Comparison of ENCODE assay signal across 27 cellular contexts in genomic region chr19:41906271-41906670, GRCh38. TPM values are rescaled to one million over a fixed set of nuclear protein-coding genes. Genes with fewer than 3 reads are reported as not detected.
DNase-seq lines count a peak whose midpoint lies in the region; ATAC-seq and TF ChIP-seq lines count a peak whose summit lies in the region.
"Had no signal": no experiment of that assay in that cellular context is flagged by ENCODE, and none has a peak within 500 bp of the region (broad histone marks: within the 10 kb centered on the region; RNA-seq: fewer than 3 reads in every experiment).

No MANE protein-coding gene starts in this region.

- H3K9me3 Mint-ChIP-seq in activated naive CD4-positive, alpha-beta T cell treated with anti-CD3 and anti-CD28 coated beads, Interleukin-2, amount 50 U/mL, for 72 hours = no peaks in the 10 kb centered on the region
- no peaks in the 10 kb centered on the region for H3K9me3 Mint-ChIP-seq in T-cell
- no peaks in the 10 kb centered on the region for H3K9me3 Mint-ChIP-seq in endothelial cell (ENCODE audit: unreplicated experiment)
- H3K9me3 Mint-ChIP-seq in type B pancreatic cell = no peaks in the 10 kb centered on the region
- H3K9me3 Mint-ChIP-seq in activated CD4-positive, alpha-beta T cell treated with anti-CD3 and anti-CD28 coated beads for 36 hours (ENCODE audit: low read depth) = no peaks in the 10 kb centered on the region
- H3K9me3 Mint-ChIP-seq: activated CD4-positive, alpha-beta T cell treated with anti-CD3 and anti-CD28 coated beads, Interleukin-2, amount 10 ng/mL, durations not matched to agents 7 days and 5 days; dendritic cell treated with granulocyte-macrophage colony-stimulating factor and Interleukin-4, amounts not matched to agents 40 ng/mL and 50 ng/mL, for 4 days; naive B cell had no signal

- H3K4me1 Mint-ChIP-seq in T-cell = peaks cover 49 to 53% (median 52%) of the 10 kb centered on the region in 3 donors
- H3K4me1 Mint-ChIP-seq in endothelial cell (ENCODE audit: unreplicated experiment) = peaks cover 8% of the 10 kb centered on the region
- no peaks in the 10 kb centered on the region for H3K4me1 Mint-ChIP-seq in type B pancreatic cell (ENCODE audit: unreplicated experiment)
- H3K4me1 Mint-ChIP-seq in activated CD4-positive, alpha-beta T cell treated with anti-CD3 and anti-CD28 coated beads for 36 hours = peaks cover 30% of the 10 kb centered on the region

- POLR2A ChIA-PET in T-cell (lab: Charles Lee) = no interaction called here
- POLR2A ChIA-PET in activated CD4-positive, alpha-beta T cell treated with anti-CD3 and anti-CD28 coated beads for 36 hours (lab: Charles Lee) = no interaction called here

- CTCF ChIA-PET in T-cell (lab: Charles Lee) = no interaction called here
- CTCF ChIA-PET in activated CD4-positive, alpha-beta T cell treated with anti-CD3 and anti-CD28 coated beads for 36 hours (lab: Charles Lee) = no interaction called here

- no peak for DNase-seq in activated naive CD4-positive, alpha-beta T cell treated with anti-CD3 and anti-CD28 coated beads, Interleukin-2, amount 50 U/mL, for 72 hours (ENCODE audit: low spot score in 2 of 2)
- no peak for DNase-seq in activated naive CD4-positive, alpha-beta T cell treated with anti-CD3 and anti-CD28 coated beads, Interleukin-2, amount 50 U/mL, for 16 hours
- no peak for DNase-seq in T-cell
- no peak for DNase-seq in endothelial cell (ENCODE audit: low spot score)
- DNase-seq in type B pancreatic cell (ENCODE audit: extremely low spot score, unreplicated experiment) = no peak
- no peak for DNase-seq in NCI-H345 treated with DMSO at 0.1 percent for 48 hours (lab: John Stamatoyannopoulos, UW; ENCODE audit: unreplicated experiment)
- DNase-seq in activated CD4-positive, alpha-beta T cell treated with anti-CD3 and anti-CD28 coated beads for 36 hours = no peak
- no peak for DNase-seq in stimulated activated CD4-positive, alpha-beta T cell treated with anti-CD3 and anti-CD28 coated beads, Interleukin-4, amount 100 ng/mL, for 4 hours
- DNase-seq: activated CD4-positive, alpha-beta T cell treated with anti-CD3 and anti-CD28 coated beads, Interleukin-2, amount 10 ng/mL, durations not matched to agents 7 days and 5 days; activated CD8-positive, alpha-beta memory T cell treated with anti-CD3 and anti-CD28 coated beads, Interleukin-2, amount 10 ng/mL, durations not matched to agents 7 days and 5 days; central memory CD4-positive, alpha-beta T cell; DND-41; gastrocnemius medialis; hippocampal formation; naive B cell; NCI-H1092 treated with DMSO at 0.1 percent for 48 hours; NCI-H2029; NCI-H526 treated with DMSO at 0.1 percent for 48 hours; ovary; retina; tibial artery had no signal

- H3K4me3 Mint-ChIP-seq in T-cell (no peak overlapping the region), endothelial cell (ENCODE audit: unreplicated experiment) (peak overlapping the region; percentile 84), type B pancreatic cell (no peak overlapping the region)
- no peak overlapping the region for H3K4me3 Mint-ChIP-seq in activated CD4-positive, alpha-beta T cell treated with anti-CD3 and anti-CD28 coated beads for 36 hours
- H3K4me3 Mint-ChIP-seq: activated CD4-positive, alpha-beta T cell treated with anti-CD3 and anti-CD28 coated beads, Interleukin-2, amount 10 ng/mL, durations not matched to agents 7 days and 5 days; activated CD8-positive, alpha-beta memory T cell treated with anti-CD3 and anti-CD28 coated beads, Interleukin-2, amount 10 ng/mL, durations not matched to agents 7 days and 5 days; B cell; dendritic cell treated with granulocyte-macrophage colony-stimulating factor and Interleukin-4, amounts not matched to agents 40 ng/mL and 50 ng/mL, for 4 days; naive B cell had no signal

- peak overlapping the region; percentile 62 to 82 for H3K27ac Mint-ChIP-seq in activated naive CD4-positive, alpha-beta T cell treated with anti-CD3 and anti-CD28 coated beads, Interleukin-2, amount 50 U/mL, for 72 hours
- H3K27ac Mint-ChIP-seq in T-cell (peak overlapping the region; percentile 29 to 41), endothelial cell (ENCODE audit: unreplicated experiment) (peak overlapping the region; percentile 61), type B pancreatic cell (peak overlapping the region; percentile 34)
- H3K27ac Mint-ChIP-seq in activated CD4-positive, alpha-beta T cell treated with anti-CD3 and anti-CD28 coated beads for 36 hours = no peak overlapping the region
- H3K27ac Mint-ChIP-seq: activated CD4-positive, alpha-beta T cell treated with anti-CD3 and anti-CD28 coated beads, Interleukin-2, amount 10 ng/mL, durations not matched to agents 7 days and 5 days; activated CD8-positive, alpha-beta memory T cell treated with anti-CD3 and anti-CD28 coated beads, Interleukin-2, amount 10 ng/mL, durations not matched to agents 7 days and 5 days; dendritic cell treated with granulocyte-macrophage colony-stimulating factor and Interleukin-4, amounts not matched to agents 40 ng/mL and 50 ng/mL, for 4 days had no signal

- no peak for ATAC-seq in activated naive CD4-positive, alpha-beta T cell treated with anti-CD3 and anti-CD28 coated beads, Interleukin-2, amount 50 U/mL, for 72 hours
- no peak for ATAC-seq in T-cell (replicated peaks in 1 of 4)
- no peak for ATAC-seq in activated CD4-positive, alpha-beta T cell treated with anti-CD3 and anti-CD28 coated beads for 36 hours
- ATAC-seq: activated CD8-positive, alpha-beta memory T cell treated with anti-CD3 and anti-CD28 coated beads, Interleukin-2, amount 10 ng/mL, durations not matched to agents 7 days and 5 days; gastrocnemius medialis; K562; Panc1 had no signal

- intact Hi-C loops in activated CD4-positive, alpha-beta T cell treated with anti-CD3 and anti-CD28 coated beads for 36 hours (cut with DNase I, micrococcal nuclease) = no loop called here

- H3K36me3 Mint-ChIP-seq in activated naive CD4-positive, alpha-beta T cell treated with anti-CD3 and anti-CD28 coated beads, Interleukin-2, amount 50 U/mL, for 72 hours = peaks cover 4 to 26% of the 10 kb centered on the region in 2 donors
- H3K36me3 Mint-ChIP-seq in T-cell (peaks cover 39% of the 10 kb centered on the region), endothelial cell (ENCODE audit: low read depth, unreplicated experiment) (peaks cover 39% of the 10 kb centered on the region), type B pancreatic cell (peaks cover 9% of the 10 kb centered on the region)
- H3K36me3 Mint-ChIP-seq in activated CD4-positive, alpha-beta T cell treated with anti-CD3 and anti-CD28 coated beads for 36 hours (ENCODE audit: low read depth) = peaks cover 54% of the 10 kb centered on the region

- TF ChIP-seq CTCF in endothelial cell (IDR thresholded peaks at IDR 0.05; ENCODE audit: unreplicated experiment) = no peak
- no peak for TF ChIP-seq CTCF in type B pancreatic cell (conservative IDR thresholded peaks at IDR 0.05)

- H3K27me3 Mint-ChIP-seq in T-cell (no peaks in the 10 kb centered on the region), endothelial cell (ENCODE audit: unreplicated experiment) (peaks cover 19% of the 10 kb centered on the region), type B pancreatic cell (peaks cover 18% of the 10 kb centered on the region)
- no peaks in the 10 kb centered on the region for H3K27me3 Mint-ChIP-seq in activated CD4-positive, alpha-beta T cell treated with anti-CD3 and anti-CD28 coated beads for 36 hours
- H3K27me3 Mint-ChIP-seq: activated CD8-positive, alpha-beta memory T cell treated with anti-CD3 and anti-CD28 coated beads, Interleukin-2, amount 10 ng/mL, durations not matched to agents 7 days and 5 days; B cell; naive B cell had no signal

RNA-seq across cellular contexts. Expression of gene ERFL, which starts 22.0 kb away (rescaled TPM):
- 1 to 10 TPM; 1.7 to 2.9 TPM for total RNA-seq in activated naive CD4-positive, alpha-beta T cell treated with anti-CD3 and anti-CD28 coated beads, Interleukin-2, amount 50 U/mL, for 72 hours
- 1 to 10 TPM; 5.9 to 8.5 (median 6.3) TPM for total RNA-seq in T-cell
- 0.46 TPM for total RNA-seq in endothelial cell (ENCODE audit: unreplicated experiment)
- total RNA-seq in type B pancreatic cell (ENCODE audit: low replicate concordance) = 0.17 and 0.24 TPM in 2 replicates
- 1 to 10 TPM; 1.7 to 1.9 TPM for total RNA-seq in activated CD4-positive, alpha-beta T cell treated with anti-CD3 and anti-CD28 coated beads for 36 hours
- total RNA-seq: gastrocnemius medialis, M059J had no signal

RNA-seq across cellular contexts. Expression of gene ARHGEF1, which starts 23.3 kb away (rescaled TPM):
- 100 to 1,000 TPM; 361 to 383 TPM for total RNA-seq in activated naive CD4-positive, alpha-beta T cell treated with anti-CD3 and anti-CD28 coated beads, Interleukin-2, amount 50 U/mL, for 72 hours
- total RNA-seq in T-cell (1,000 to 10,000 TPM; 1,130 to 1,360 (median 1,288) TPM), endothelial cell (ENCODE audit: unreplicated experiment) (113 TPM), type B pancreatic cell (ENCODE audit: low replicate concordance) (51.7 and 58.9 TPM in 2 replicates)
- 100 to 1,000 TPM; 231 to 276 TPM for total RNA-seq in activated CD4-positive, alpha-beta T cell treated with anti-CD3 and anti-CD28 coated beads for 36 hours

RNA-seq across cellular contexts. Expression of gene CD79A, which starts 29.2 kb away (rescaled TPM):
- total RNA-seq in activated naive CD4-positive, alpha-beta T cell treated with anti-CD3 and anti-CD28 coated beads, Interleukin-2, amount 50 U/mL, for 72 hours = 1 to 10 TPM; 3.3 to 7.0 TPM
- 10 to 100 TPM; 15.9 to 51.1 (median 19.0) TPM for total RNA-seq in T-cell
- 1.1 TPM for total RNA-seq in endothelial cell (ENCODE audit: unreplicated experiment)
- 0.48 and 0.52 TPM in 2 replicates for total RNA-seq in type B pancreatic cell (ENCODE audit: low replicate concordance)
- 1 to 10 TPM; 4.0 to 4.1 TPM for total RNA-seq in activated CD4-positive, alpha-beta T cell treated with anti-CD3 and anti-CD28 coated beads for 36 hours
- total RNA-seq: HT1080 had no signal

RNA-seq across cellular contexts. Expression of gene RPS19, which starts 46.2 kb away (rescaled TPM):
- 1,000 to 10,000 TPM; 3,521 to 4,779 TPM for total RNA-seq in activated naive CD4-positive, alpha-beta T cell treated with anti-CD3 and anti-CD28 coated beads, Interleukin-2, amount 50 U/mL, for 72 hours
- total RNA-seq in T-cell = 1,000 to 10,000 TPM; 3,043 to 4,286 (median 3,822) TPM
- 3,886 TPM for total RNA-seq in endothelial cell (ENCODE audit: unreplicated experiment)
- 3,159 and 4,081 TPM in 2 replicates for total RNA-seq in type B pancreatic cell (ENCODE audit: low replicate concordance)
- total RNA-seq in activated CD4-positive, alpha-beta T cell treated with anti-CD3 and anti-CD28 coated beads for 36 hours = 1,000 to 10,000 TPM; 2,342 to 3,204 TPM

RNA-seq across cellular contexts. Expression of gene RABAC1, which starts 52.9 kb away (rescaled TPM):
- 10 to 100 TPM; 39.8 to 46.0 TPM for total RNA-seq in activated naive CD4-positive, alpha-beta T cell treated with anti-CD3 and anti-CD28 coated beads, Interleukin-2, amount 50 U/mL, for 72 hours
- total RNA-seq in T-cell (100 to 1,000 TPM in 4 of 5 donors, 10 to 100 TPM in 1; 67.0 to 143 (median 131) TPM), endothelial cell (ENCODE audit: unreplicated experiment) (146 TPM), type B pancreatic cell (ENCODE audit: low replicate concordance) (124 and 140 TPM in 2 replicates)
- 10 to 100 TPM; 35.3 to 49.7 TPM for total RNA-seq in activated CD4-positive, alpha-beta T cell treated with anti-CD3 and anti-CD28 coated beads for 36 hours
